8 cellular contexts compared by ENCODE assay signal in the genomic region with DNA sequence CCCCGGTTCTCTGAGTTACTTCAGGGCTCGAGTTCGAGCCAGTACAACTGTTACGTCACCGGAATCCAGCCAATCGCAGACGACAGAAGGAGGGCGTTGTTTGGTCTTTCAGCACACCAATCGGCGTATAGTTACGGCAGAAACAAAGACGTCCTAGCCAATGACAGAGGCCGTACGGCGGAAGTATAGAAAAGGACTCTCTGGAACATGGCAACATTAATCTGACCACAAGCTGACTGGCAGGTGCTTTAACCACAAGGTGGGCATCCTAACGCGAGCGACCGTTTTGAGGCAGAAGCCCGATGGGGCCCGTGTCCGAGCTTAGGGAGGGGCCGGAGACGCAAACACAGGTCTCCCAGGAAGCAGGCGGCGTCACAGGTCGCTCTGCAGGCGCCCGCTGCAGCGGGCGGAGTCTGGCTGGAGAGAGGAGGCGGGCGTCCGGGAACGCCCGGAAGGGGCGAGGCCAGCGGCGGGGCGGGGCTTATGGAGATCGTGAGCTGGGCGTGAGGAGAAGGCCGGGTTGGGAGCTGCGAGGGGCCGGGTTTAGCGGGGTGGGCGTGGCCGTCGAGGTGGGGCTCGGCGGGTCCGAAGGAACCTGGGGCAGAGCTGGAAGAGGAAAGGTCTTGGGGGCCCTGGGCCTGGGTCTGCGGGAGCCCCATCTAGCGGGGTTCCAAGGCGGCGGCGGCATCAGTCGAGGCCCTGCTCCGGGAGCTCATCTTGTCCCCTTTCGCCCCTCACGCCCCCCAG. TPM values are rescaled to one million over a fixed set of nuclear protein-coding genes. Genes with fewer than 3 reads are reported as not detected.
DNase-seq lines count a peak whose midpoint lies in the region; ATAC-seq and TF ChIP-seq lines count a peak whose summit lies in the region.

A gene with protein sequence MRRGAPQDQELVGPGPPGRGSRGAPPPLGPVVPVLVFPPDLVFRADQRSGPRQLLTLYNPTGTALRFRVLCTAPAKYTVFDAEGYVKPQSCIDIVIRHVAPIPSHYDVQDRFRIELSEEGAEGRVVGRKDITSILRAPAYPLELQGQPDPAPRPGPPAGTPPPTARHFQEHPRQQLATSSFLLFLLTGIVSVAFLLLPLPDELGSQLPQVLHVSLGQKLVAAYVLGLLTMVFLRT (plus strand): TSS at position 558 of the 747 bp plus-strand sequence. CDS start 252 bp downstream, outside the sequence.

- H3K4me3 ChIP-seq in KMS-11 (IDR thresholded peaks at IDR 0.05; ENCODE audit: insufficient read depth, low read depth, low read length) = peak within 1 kb of the TSS; percentile 54
- peak within 1 kb of the TSS; percentile 57 to 79 (median 66) for H3K4me3 ChIP-seq in Peyer's patch
- peak within 1 kb of the TSS; percentile 63 to 69 for H3K4me3 ChIP-seq in esophagus (ENCODE audit: low read depth in 1 of 2, low read length in 2 of 2)
- H3K4me3 ChIP-seq in mucosa of stomach (ENCODE audit: low read length) = peak within 1 kb of the TSS; percentile 63

- H3K79me2 ChIP-seq in KMS-11 (ENCODE audit: insufficient read depth, low read depth) = no peaks in the 10 kb centered on the region

- peak within 1 kb of the TSS; percentile 56 for H3K27ac ChIP-seq in KMS-11
- peak within 1 kb of the TSS; percentile 82 to 97 (median 91) for H3K27ac ChIP-seq in Peyer's patch
- H3K27ac ChIP-seq in esophagus (ENCODE audit: low read depth in 2 of 2, low read length in 1 of 2) = peak within 1 kb of the TSS; percentile 95 to 100

- H3K4me2 ChIP-seq in KMS-11 = peak within 1 kb of the TSS; percentile 99

- ATAC-seq in GM21737 (IDR thresholded peaks at IDR 0.05; ENCODE audit: unreplicated experiment) = peak; percentile 92

- peak within 1 kb of the TSS; percentile 95 for H2AFZ ChIP-seq in KMS-11 (ENCODE audit: low read depth)

- H3K27me3 ChIP-seq in KMS-11 (ENCODE audit: insufficient read depth, low read depth) = peaks cover 22% of the 10 kb centered on the region; the same call in 1 of the 2 replicates
- no peaks in the 10 kb centered on the region for H3K27me3 ChIP-seq in Peyer's patch
- no peaks in the 10 kb centered on the region for H3K27me3 ChIP-seq in esophagus (ENCODE audit: control insufficient read depth in 1 of 2, insufficient read depth in 2 of 2, low read length in 2 of 2)
- no peaks in the 10 kb centered on the region for H3K27me3 ChIP-seq in mucosa of stomach (ENCODE audit: control insufficient read depth, insufficient read depth, low read length)

- peak; percentile 83 to 96 for TF ChIP-seq POLR2A in Peyer's patch (IDR thresholded peaks at IDR 0.05)

- 0 out of 2 replicates have a peak, but pooled peaks have one; percentile 11 for TF ChIP-seq CTCF in KMS-11 (conservative IDR thresholded peaks at IDR 0.05; ENCODE audit: low read depth, low read length)
- TF ChIP-seq CTCF in Peyer's patch (IDR thresholded peaks at IDR 0.05) = peak in 2 of 6 experiments; percentile 34 to 39

- H4K20me1 ChIP-seq in KMS-11 (ENCODE audit: insufficient read depth) = no peaks in the 10 kb centered on the region

- H3K9me3 ChIP-seq in Peyer's patch (no peaks in the 10 kb centered on the region), esophagus (ENCODE audit: control insufficient read depth in 2 of 2, insufficient read depth in 1 of 2, low read depth in 1 of 2, low read length in 1 of 2) (no peaks in the 10 kb centered on the region), mucosa of stomach (ENCODE audit: control insufficient read depth, low read length) (no peaks in the 10 kb centered on the region)

- peaks cover 5% of the 10 kb centered on the region for H3K4me1 ChIP-seq in KMS-11 (ENCODE audit: low read depth, poor library complexity, severe bottlenecking)
- H3K4me1 ChIP-seq in Peyer's patch = peaks cover 0 to 10% (median 4%) of the 10 kb centered on the region in 4 donors
- H3K4me1 ChIP-seq in esophagus (ENCODE audit: control insufficient read depth in 2 of 2, insufficient read depth in 2 of 2, low read length in 1 of 2) = peaks cover 0 to 6% of the 10 kb centered on the region in 2 donors
- H3K4me1 ChIP-seq in mucosa of stomach (ENCODE audit: control insufficient read depth, insufficient read depth, low read length) = peaks cover 11% of the 10 kb centered on the region

- DNase-seq in DMS79 (lab: John Stamatoyannopoulos, UW) (peak; percentile 99), Peyer's patch (peak; percentile 98 to 99 (median 99))
- DNase-seq in activated T-cell treated with anti-CD3 and anti-CD28 coated beads, Interleukin-2, amount 50 U/mL, for 48 hours = peak; percentile 99
- DNase-seq in stimulated activated CD8-positive, alpha-beta memory T cell treated with anti-CD3 and anti-CD28 coated beads, Interleukin-7, amount 100 ng/mL, for 1 hour (ENCODE audit: low read depth in 2 of 2) = peak; percentile 92 to 96

- WGBS in esophagus, 2 donors = 0 to 1% methylated on average over 51 to 61 of the region's 61 CpGs

- peak within 1 kb of the TSS; percentile 43; the same call in 1 of the 2 replicates for H3K9ac ChIP-seq in KMS-11
- peak within 1 kb of the TSS; percentile 69 for H3K9ac ChIP-seq in mucosa of stomach (ENCODE audit: low read length)

- H3K36me3 ChIP-seq in KMS-11 (ENCODE audit: insufficient read depth) = no peaks in the 10 kb centered on the region
- H3K36me3 ChIP-seq in Peyer's patch = peaks cover 0 to 3% (median 0%) of the 10 kb centered on the region in 3 donors
- peaks cover 0 to 3% of the 10 kb centered on the region in 2 donors for H3K36me3 ChIP-seq in esophagus (ENCODE audit: control insufficient read depth in 2 of 2, insufficient read depth in 2 of 2, low read length in 1 of 2)
- H3K36me3 ChIP-seq in mucosa of stomach (ENCODE audit: control insufficient read depth, insufficient read depth, low read length) = no peaks in the 10 kb centered on the region

RNA-seq across cellular contexts. Expression of the gene that starts here (rescaled TPM):
- total RNA-seq in Peyer's patch = 10 to 100 TPM in 1 of 4 donors, 1 to 10 TPM in 3; 5.0 to 14.2 (median 7.3) TPM
- polyA plus RNA-seq in esophagus = 10 to 100 TPM; 15.5 to 18.4 TPM

Comparison
In these comparisons a context has a peak if more than half of its experiments do, and no peak if none do; other contexts are left out.
1. Peak in every context shown above with its lines: DNase-seq, ATAC-seq, H3K4me3 ChIP-seq and H3K27ac ChIP-seq.